8 cellular contexts compared by ENCODE assay signal in the genomic region with DNA sequence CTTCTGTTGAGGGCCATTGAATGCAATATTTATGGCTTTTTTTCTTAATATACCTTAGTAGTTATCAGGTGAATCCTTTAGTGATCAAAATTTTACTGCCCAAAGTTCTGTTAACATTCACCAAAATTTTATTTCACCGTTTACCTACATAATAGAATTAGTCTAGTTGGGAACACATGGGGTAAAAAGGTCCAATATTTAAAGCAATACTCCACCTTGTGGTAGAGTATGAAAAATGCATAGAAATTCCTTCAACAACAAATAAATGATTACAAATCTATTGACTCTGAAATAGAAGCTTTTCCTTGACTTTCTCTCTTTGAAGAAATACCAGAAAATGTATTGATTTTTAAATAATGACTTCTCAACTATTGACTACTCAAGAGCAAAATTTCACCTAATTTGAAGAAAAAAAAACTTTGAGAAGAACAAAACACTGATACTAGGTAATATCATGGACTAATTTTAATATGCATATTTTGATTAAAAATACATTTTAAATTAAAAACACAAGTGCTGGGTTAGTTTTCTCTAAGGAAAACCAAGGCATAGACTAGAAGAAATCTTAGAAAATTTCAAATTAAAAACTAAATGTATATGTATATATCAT. TPM values are rescaled to one million over a fixed set of nuclear protein-coding genes. Genes with fewer than 3 reads are reported as not detected.
A peak's percentile ranks its signal among the peaks of the same experiment; 100 is the strongest.
DNase-seq lines count a peak whose midpoint lies in the region; ATAC-seq and TF ChIP-seq lines count a peak whose summit lies in the region.

No MANE protein-coding gene starts in this region.

- H3K4me3 ChIP-seq in A673 (ENCODE audit: low read depth, low read length, poor library complexity, severe bottlenecking): no peak overlapping the region

- H3K27me3 Mint-ChIP-seq in naive B cell: no peaks in the 10 kb centered on the region

- peak; percentile 44 for ATAC-seq in GM18498 (IDR thresholded peaks at IDR 0.05; ENCODE audit: unreplicated experiment)
- peak; percentile 43 for ATAC-seq in HG03103 (IDR thresholded peaks at IDR 0.05; ENCODE audit: low read depth, unreplicated experiment)
- ATAC-seq in naive B cell (ENCODE audit: low read depth in 2 of 2): peak; percentile 14 to 25

- peak; percentile 75 for TF ChIP-seq CTCF in A673 (conservative IDR thresholded peaks at IDR 0.05; ENCODE audit: low read depth, low read length)

- intact Hi-C loops in A673 (cut with micrococcal nuclease; ENCODE audit: unreplicated experiment): loop anchor here (1.0 to 2.0 kb wide), 3 partner anchors 543 to 1311 kb away; no protein-coding TSS in a partner anchor

- BruUV-seq in A673 (replicated peaks; lab: Mats Ljungman, UMichigan): no TSS peak

- H3K27me3 ChIP-seq in A673 (replicated peaks; ENCODE audit: insufficient read depth, low read depth, low read length, poor library complexity): peaks cover 10% of the 10 kb centered on the region

- no peaks in the 10 kb centered on the region for H3K9me3 ChIP-seq in A673 (ENCODE audit: low read depth, low read length, poor library complexity, severe bottlenecking)

- H3K27ac Mint-ChIP-seq in naive B cell: peak overlapping the region in 3 of 6 donors; percentile 18 to 73 (median 20)

- POLR2A ChIA-PET in A673 (lab: Charles Lee; ENCODE audit: low non-redundant PET): interaction anchor here (0.6 kb wide), 1 partner anchor 536 kb away, joined by 6 read pairs; no protein-coding TSS in a partner anchor

- H3K9me3 Mint-ChIP-seq in naive B cell: no peaks in the 10 kb centered on the region

- H3K4me3 Mint-ChIP-seq in naive B cell: peak overlapping the region in 2 of 8 donors; percentile 48 to 55

- peaks cover 13 to 24% (median 18%) of the 10 kb centered on the region in 3 donors for H3K4me1 Mint-ChIP-seq in naive B cell

- DNase-seq in A673 (ENCODE audit: low spot score): peak; percentile 52
- peak; percentile 70 for DNase-seq in NCI-H69 (lab: John Stamatoyannopoulos, UW)
- DNase-seq in cerebellar cortex (ENCODE audit: low spot score): peak; percentile 30
- peak; percentile 24 for DNase-seq in naive B cell
- no peak for DNase-seq in activated CD4-positive, alpha-beta T cell treated with anti-CD3 and anti-CD28 coated beads, Interleukin-2, amount 50 U/mL, for 48 hours
- DNase-seq in anterior cingulate cortex (lab: John Stamatoyannopoulos, UW): no peak

- H3K27ac ChIP-seq in A673 (ENCODE audit: low read depth, low read length, poor library complexity, severe bottlenecking): no peak overlapping the region

- H3K36me3 ChIP-seq in A673 (ENCODE audit: insufficient read depth, low read length, poor library complexity, severe bottlenecking): no peaks in the 10 kb centered on the region

- CTCF ChIA-PET in A673 (lab: Charles Lee): no interaction called here

- H3K4me1 ChIP-seq in A673 (ENCODE audit: insufficient read depth, low read length, poor library complexity, severe bottlenecking): no peaks in the 10 kb centered on the region

- no peaks in the 10 kb centered on the region for H3K36me3 Mint-ChIP-seq in naive B cell

RNA-seq across cellular contexts. Expression of gene POLR1F, which starts 43.3 kb away (rescaled TPM):
- 19.0 and 20.1 TPM in 2 replicates for total RNA-seq in A673 (2021)
- 10 to 100 TPM; 31.8 to 48.6 (median 39.7) TPM for polyA plus RNA-seq in naive B cell (ENCODE audit: low read depth in 6 of 6)

Comparison
In these comparisons a context has a peak if more than half of its experiments do, and no peak if none do; other contexts are left out.
1. DNase-seq: peak in A673 (single experiment), NCI-H69 (single experiment), cerebellar cortex (single experiment) and naive B cell (single experiment); none in activated CD4-positive, alpha-beta T cell treated with anti-CD3 and anti-CD28 coated beads, Interleukin-2, amount 50 U/mL, for 48 hours (0 of 2) and anterior cingulate cortex (0 of 58).
2. Peak in every context shown above with its lines, with median percentiles within 50 percentile points of each other: ATAC-seq.